Comparison of ENCODE assay signal across 8 cellular contexts in genomic region chr14:69767369-69767999, GRCh38. TPM values are rescaled to one million over a fixed set of nuclear protein-coding genes. Genes with fewer than 3 reads are reported as not detected.
A peak's percentile ranks its signal among the peaks of the same experiment; 100 is the strongest.
DNase-seq lines count a peak whose midpoint lies in the region; ATAC-seq and TF ChIP-seq lines count a peak whose summit lies in the region.

No MANE protein-coding gene starts in this region.

- 2% methylated on average over 24 of the region's 54 CpGs for WGBS in esophagus muscularis mucosa

- peaks cover 47% of the 10 kb centered on the region for H3K36me3 ChIP-seq in PC-9 (ENCODE audit: low read depth)
- H3K36me3 ChIP-seq in esophagus muscularis mucosa = peaks cover 42 to 49% (median 45%) of the 10 kb centered on the region in 4 donors
- peaks cover 44 to 52% of the 10 kb centered on the region in 2 donors for H3K36me3 ChIP-seq in muscle layer of duodenum (ENCODE audit: control insufficient read depth in 1 of 2, insufficient read depth in 2 of 2, low read length in 2 of 2)

- peak overlapping the region; percentile 94 for H3K4me2 ChIP-seq in PC-9

- TF ChIP-seq CTCF in PC-9 (conservative IDR thresholded peaks at IDR 0.05) (no peak), esophagus muscularis mucosa (IDR thresholded peaks at IDR 0.05) (peak in 1 of 3 experiments; percentile 18)

- POLR2A ChIA-PET in PC-9 (lab: Charles Lee; ENCODE audit: unreplicated experiment) = interaction anchor here (0.7 kb wide), 2 partner anchors 10 to 28 kb away, joined by 3 to 22 read pairs; no protein-coding TSS in a partner anchor

- ATAC-seq in GM21723 (IDR thresholded peaks at IDR 0.05; ENCODE audit: unreplicated experiment) = peak; percentile 70

- intact Hi-C loops in PC-9 (cut with micrococcal nuclease; ENCODE audit: unreplicated experiment) (loop anchor here (1.0 to 5.0 kb wide), 2 partner anchors 28 to 1040 kb away; partner anchors contain the start of gene MAP3K9), esophagus muscularis mucosa (cut with DNase I) (loop anchor here (5.0 kb wide), 1 partner anchor 155 kb away; the partner anchor contains the start of gene SUSD6)

- DNase-seq in DMS114 treated with DMSO at 0.1 percent for 48 hours (lab: John Stamatoyannopoulos, UW; ENCODE audit: unreplicated experiment) (peak; percentile 79), KBM-7 (peak; percentile 92), PC-9 (peak; percentile 77 to 95), esophagus muscularis mucosa (ENCODE audit: extremely low spot score) (peak; percentile 94)
- peak; percentile 94 to 95 for DNase-seq in activated T-cell treated with anti-CD3 and anti-CD28 coated beads, Interleukin-2, amount 50 U/mL, for 48 hours
- DNase-seq in stimulated activated CD8-positive, alpha-beta memory T cell treated with anti-CD3 and anti-CD28 coated beads, Interleukin-7, amount 100 ng/mL, for 1 hour (ENCODE audit: low read depth in 2 of 2) = peak; percentile 73 to 79

- TSS peak; percentile 32 for BruUV-seq in PC-9 (replicated peaks; lab: Mats Ljungman, UMichigan)

- in situ Hi-C loops in KBM-7 (cut with MboI; ENCODE audit: low pct_unique_long_range_greater_than_20kb, low sequenced_read_pairs) = no loop called here

- TF ChIP-seq EP300 in esophagus muscularis mucosa (IDR thresholded peaks at IDR 0.05) = no peak

- H2AFZ ChIP-seq in PC-9 = peak overlapping the region; percentile 97

- H3F3A ChIP-seq in PC-9 (ENCODE audit: insufficient read depth, low read depth) = peaks cover 61% of the 10 kb centered on the region

- no peaks in the 10 kb centered on the region for H3K9me3 ChIP-seq in PC-9 (ENCODE audit: insufficient read depth, low read depth)
- H3K9me3 ChIP-seq in esophagus muscularis mucosa = no peaks in the 10 kb centered on the region
- no peaks in the 10 kb centered on the region for H3K9me3 ChIP-seq in muscle layer of duodenum (ENCODE audit: control insufficient read depth in 1 of 2, low read length in 2 of 2)

- peaks cover 49% of the 10 kb centered on the region for H3K79me2 ChIP-seq in PC-9 (ENCODE audit: low read depth)

- TF ChIP-seq POLR2A in esophagus muscularis mucosa (IDR thresholded peaks at IDR 0.05; ENCODE audit: low read depth) = peak; percentile 90

- no peaks in the 10 kb centered on the region for H3K27me3 ChIP-seq in PC-9 (ENCODE audit: insufficient read depth, low read depth)
- H3K27me3 ChIP-seq in esophagus muscularis mucosa = no peaks in the 10 kb centered on the region
- H3K27me3 ChIP-seq in muscle layer of duodenum (ENCODE audit: low read depth, low read length) = no peaks in the 10 kb centered on the region

- H3K9me2 ChIP-seq in PC-9 (ENCODE audit: insufficient read depth) = no peaks in the 10 kb centered on the region

- peaks cover 44% of the 10 kb centered on the region for H4K20me1 ChIP-seq in PC-9 (ENCODE audit: insufficient read depth)

- H3K27ac ChIP-seq in PC-9 (peak overlapping the region; percentile 97), esophagus muscularis mucosa (replicated peaks in 1 of 4) (peak overlapping the region; percentile 98 to 100 (median 100)), muscle layer of duodenum (ENCODE audit: low read length) (peak overlapping the region; percentile 100)

- peak overlapping the region; percentile 71 for H3K4me3 ChIP-seq in PC-9
- H3K4me3 ChIP-seq in esophagus muscularis mucosa = peak overlapping the region; percentile 71 to 100 (median 91)
- peak overlapping the region; percentile 82 to 99 for H3K4me3 ChIP-seq in muscle layer of duodenum (ENCODE audit: low read depth in 1 of 2, low read length in 2 of 2)

- H3K4me1 ChIP-seq in PC-9 (replicated peaks; ENCODE audit: insufficient read depth) (peaks cover 23% of the 10 kb centered on the region), esophagus muscularis mucosa (peaks cover 41 to 53% (median 51%) of the 10 kb centered on the region in 4 donors), muscle layer of duodenum (ENCODE audit: control insufficient read depth in 1 of 2, insufficient read depth in 2 of 2, low read length in 2 of 2) (peaks cover 11 to 50% of the 10 kb centered on the region in 2 donors)

- CTCF ChIA-PET in PC-9 (lab: Charles Lee) = no interaction called here

RNA-seq across cellular contexts. Expression of gene SRSF5, which starts 0.5 kb away (rescaled TPM):
- total RNA-seq in PC-9 (2021) (385 and 395 TPM in 2 replicates), esophagus muscularis mucosa (100 to 1,000 TPM; 185 to 291 (median 211) TPM)

RNA-seq across cellular contexts. Expression of gene SLC10A1, which starts 29.6 kb away (rescaled TPM):
- total RNA-seq in PC-9 (2021) = not detected in 2 replicates
- total RNA-seq in esophagus muscularis mucosa = not detected

Comparison
In these comparisons a context has a peak if more than half of its experiments do, and no peak if none do; other contexts are left out.
1. Peak in every context shown above with its lines: DNase-seq, ATAC-seq, H3K4me3 ChIP-seq and H3K27ac ChIP-seq.